Comparison of ENCODE assay signal across 1 cellular context in the genomic region with DNA sequence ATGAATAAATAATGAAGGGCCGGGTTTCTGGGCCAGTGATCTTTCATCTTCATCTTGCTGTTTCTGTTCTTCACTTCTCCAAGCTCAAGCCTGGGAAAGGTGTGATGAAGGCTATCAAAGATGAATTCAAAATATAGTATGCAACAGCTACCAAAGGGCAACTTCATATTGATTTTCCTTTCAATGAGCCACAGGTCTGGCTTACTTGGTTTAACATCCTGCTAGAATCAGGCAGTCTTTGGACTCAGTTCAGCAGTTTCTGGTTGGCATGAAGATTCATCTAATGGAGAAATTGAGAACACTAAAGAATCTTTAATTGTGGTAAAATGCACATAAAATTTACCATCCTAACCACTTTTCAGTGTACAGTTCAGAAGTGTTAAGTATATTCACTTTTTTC.
TF ChIP-seq lines count a peak whose summit lies in the region.

No MANE protein-coding gene starts in this region.

TF ChIP-seq in IMR-90, 13 proteins besides CTCF, POLR2A, EP300 and RAD21:
- TF ChIP-seq, protein P1, sequence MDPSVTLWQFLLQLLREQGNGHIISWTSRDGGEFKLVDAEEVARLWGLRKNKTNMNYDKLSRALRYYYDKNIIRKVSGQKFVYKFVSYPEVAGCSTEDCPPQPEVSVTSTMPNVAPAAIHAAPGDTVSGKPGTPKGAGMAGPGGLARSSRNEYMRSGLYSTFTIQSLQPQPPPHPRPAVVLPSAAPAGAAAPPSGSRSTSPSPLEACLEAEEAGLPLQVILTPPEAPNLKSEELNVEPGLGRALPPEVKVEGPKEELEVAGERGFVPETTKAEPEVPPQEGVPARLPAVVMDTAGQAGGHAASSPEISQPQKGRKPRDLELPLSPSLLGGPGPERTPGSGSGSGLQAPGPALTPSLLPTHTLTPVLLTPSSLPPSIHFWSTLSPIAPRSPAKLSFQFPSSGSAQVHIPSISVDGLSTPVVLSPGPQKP (IDR thresholded peaks at IDR 0.05; ENCODE audit: borderline replicate concordance, low read depth, low read length): no peak
- no peak for TF ChIP-seq MAFK (IDR thresholded peaks at IDR 0.05; ENCODE audit: low read depth, low read length)
- no peak for TF ChIP-seq CHD1 (IDR thresholded peaks at IDR 0.05; ENCODE audit: low read depth, low read length)
- TF ChIP-seq MXI1 (IDR thresholded peaks at IDR 0.05; ENCODE audit: borderline replicate concordance, low read depth, low read length): no peak
- TF ChIP-seq NFE2L2 (IDR thresholded peaks at IDR 0.05; ENCODE audit: low read depth, low read length): no peak
- no peak for TF ChIP-seq SMC3 (IDR thresholded peaks at IDR 0.05; ENCODE audit: low read depth, low read length)
- TF ChIP-seq RCOR1 (IDR thresholded peaks at IDR 0.05; ENCODE audit: insufficient replicate concordance, low read length): no peak
